8 cellular contexts compared by ENCODE assay signal in genomic region chr6:121305957-121306607, GRCh38. TPM values are rescaled to one million over a fixed set of nuclear protein-coding genes. Genes with fewer than 3 reads are reported as not detected.
DNase-seq lines count a peak whose midpoint lies in the region; ATAC-seq, FAIRE-seq and TF ChIP-seq lines count a peak whose summit lies in the region.

No MANE protein-coding gene starts in this region.

- TF ChIP-seq RAD21 in K562 (CRISPR knock-in tag; conservative IDR thresholded peaks at IDR 0.05 in 1 of 2, IDR thresholded peaks at IDR 0.05 in 1 of 2) = peak; percentile 71 to 86

- no peaks in the 10 kb centered on the region for H3K79me2 ChIP-seq in K562 (ENCODE audit: control insufficient read depth, insufficient read depth, low read length)

- H3K27me3 Mint-ChIP-seq in T-helper 2 cell treated with Interferon-gamma antibody and Interleukin-4, amounts not matched to agents 5 μg/mL and 100 μg/mL, for 36 hours (ENCODE audit: low read depth) = no peaks in the 10 kb centered on the region

- H3K4me3 ChIP-seq in BE2C (ENCODE audit: low read depth, low read length) (no peak overlapping the region), K562 (no peak overlapping the region), lung (no peak overlapping the region), H7 (ENCODE audit: insufficient read depth, low read depth, low read length) (no peak overlapping the region)

- no peaks in the 10 kb centered on the region for H3K9me1 ChIP-seq in K562 (ENCODE audit: control insufficient read depth, insufficient read depth, low read length)

- no peak for TF ChIP-seq EP300 in K562 (IDR thresholded peaks at IDR 0.05; ENCODE audit: low read length)

- in situ Hi-C loops in K562 (cut with MboI) = no loop called here

- H3K9me3 Mint-ChIP-seq in T-helper 2 cell treated with Interferon-gamma antibody and Interleukin-4, amounts not matched to agents 5 μg/mL and 100 μg/mL, for 36 hours = peaks cover 3% of the 10 kb centered on the region

- no peaks in the 10 kb centered on the region for H3K4me1 ChIP-seq in BE2C
- no peaks in the 10 kb centered on the region for H3K4me1 ChIP-seq in K562 (replicated peaks in 1 of 2; ENCODE audit: control insufficient read depth in 2 of 2, insufficient read depth in 2 of 2, low read length in 2 of 2)
- H3K4me1 ChIP-seq in lung (ENCODE audit: control insufficient read depth in 2 of 2, insufficient read depth in 2 of 2, low read length in 2 of 2) = no peaks in the 10 kb centered on the region

- 5% methylated on average over 7 of the region's 7 CpGs for WGBS in K562 (ENCODE audit: insufficient coverage, low coverage, missing lambda C conversion rate)
- WGBS in lung, 2 donors = 60 to 68% methylated on average over 7 of the region's 7 CpGs

- TF ChIP-seq CTCF in BE2C (IDR thresholded peaks at IDR 0.05; ENCODE audit: low read depth, low read length) (peak; percentile 65), K562 (IDR thresholded peaks at IDR 0.05 in 2 of 3, conservative IDR thresholded peaks at IDR 0.05 in 1 of 3; ENCODE audit: insufficient read depth in 2 of 3, low read depth in 1 of 3, low read length in 3 of 3) (peak; percentile 26 to 64 (median 33); a peak in 3 of 6 replicates), lung (IDR thresholded peaks at IDR 0.05; ENCODE audit: control extremely low read depth, extremely low read depth) (peak; percentile 6)

- intact Hi-C loops in K562 (cut with micrococcal nuclease) = loop anchor here (1.0 to 2.0 kb wide), 2 partner anchors 251 to 1563 kb away; no protein-coding TSS in a partner anchor

- H4K20me1 ChIP-seq in K562 (replicated peaks; ENCODE audit: control insufficient read depth, insufficient read depth, low read length) = no peaks in the 10 kb centered on the region

- POLR2A ChIA-PET in K562 (lab: Yijun Ruan, JAX) = no interaction called here

- H3K9me3 ChIP-seq in BE2C (no peaks in the 10 kb centered on the region), K562 (replicated peaks; ENCODE audit: control insufficient read depth, insufficient read depth, low read depth, low read length) (no peaks in the 10 kb centered on the region), lung (ENCODE audit: control insufficient read depth in 2 of 2, insufficient read depth in 1 of 2, low read length in 1 of 2) (no peaks in the 10 kb centered on the region)

- peaks cover 6% of the 10 kb centered on the region for H3K36me3 Mint-ChIP-seq in T-helper 2 cell treated with Interferon-gamma antibody and Interleukin-4, amounts not matched to agents 5 μg/mL and 100 μg/mL, for 36 hours (ENCODE audit: low read depth)

- no peak overlapping the region for H3K4me2 ChIP-seq in K562 (ENCODE audit: insufficient read depth, low read length)

- no peak overlapping the region for H3K4me3 Mint-ChIP-seq in T-helper 2 cell treated with Interferon-gamma antibody and Interleukin-4, amounts not matched to agents 5 μg/mL and 100 μg/mL, for 36 hours

- TF ChIP-seq POLR2A in K562 (conservative IDR thresholded peaks at IDR 0.05) = no peak

- H3K27me3 ChIP-seq in BE2C = no peaks in the 10 kb centered on the region
- no peaks in the 10 kb centered on the region for H3K27me3 ChIP-seq in K562 (ENCODE audit: control insufficient read depth in 2 of 2, insufficient read depth in 2 of 2, low read length in 2 of 2)
- no peaks in the 10 kb centered on the region for H3K27me3 ChIP-seq in lung (ENCODE audit: control insufficient read depth, insufficient read depth)
- no peaks in the 10 kb centered on the region for H3K27me3 ChIP-seq in H7 (ENCODE audit: control insufficient read depth, insufficient read depth, low read length)

- no TSS peak for BruUV-seq in K562 (replicated peaks; lab: Mats Ljungman, UMichigan)

- no peak overlapping the region for H3K27ac Mint-ChIP-seq in T-helper 2 cell treated with Interferon-gamma antibody and Interleukin-4, amounts not matched to agents 5 μg/mL and 100 μg/mL, for 36 hours

- H3K27ac ChIP-seq in K562 (ENCODE audit: extremely low read depth, low read depth, low read length) (no peak overlapping the region), lung (ENCODE audit: low read depth in 1 of 2, low read length in 1 of 2) (no peak overlapping the region)

- FAIRE-seq in K562 (lab: Jason Lieb, UNC) = peak; percentile 76

- ATAC-seq in GM18520 (IDR thresholded peaks at IDR 0.05; ENCODE audit: unreplicated experiment) = peak; percentile 64
- peak; percentile 68 for ATAC-seq in HG03025 (IDR thresholded peaks at IDR 0.05; ENCODE audit: low FRiP score, unreplicated experiment)
- peak; percentile 86 for ATAC-seq in K562
- no peak for ATAC-seq in lung (ENCODE audit: insufficient read depth, low FRiP score)

- CTCF ChIA-PET in K562 (lab: Yijun Ruan, JAX; ENCODE audit: low intra/inter-chr PET ratio) = interaction anchor here (1.2 to 2.4 kb wide), 2 partner anchors 95 to 251 kb away, joined by 3 to 18 read pairs; no protein-coding TSS in a partner anchor

- peaks cover 8% of the 10 kb centered on the region for H3K4me1 Mint-ChIP-seq in T-helper 2 cell treated with Interferon-gamma antibody and Interleukin-4, amounts not matched to agents 5 μg/mL and 100 μg/mL, for 36 hours (ENCODE audit: low read depth)

- DNase-seq in BE2C (no peak), NCI-H2171 (lab: John Stamatoyannopoulos, UW) (peak; percentile 23), K562 (ENCODE audit: extremely low read depth in 1 of 4, low spot score in 3 of 4) (peak; percentile 16 to 52 (median 23)), lung (ENCODE audit: low spot score) (no peak), H7 (no peak)
- no peak for DNase-seq in T-helper 2 cell treated with Interferon-gamma antibody and Interleukin-4, amounts not matched to agents 5 μg/mL and 100 μg/mL, for 36 hours (ENCODE audit: low spot score)

- H2AFZ ChIP-seq in K562 (ENCODE audit: low read depth, low read length) = no peak overlapping the region

- H3K36me3 ChIP-seq in BE2C = no peaks in the 10 kb centered on the region
- H3K36me3 ChIP-seq in K562 (ENCODE audit: control insufficient read depth, insufficient read depth, low read length) = no peaks in the 10 kb centered on the region
- no peaks in the 10 kb centered on the region for H3K36me3 ChIP-seq in lung (ENCODE audit: control insufficient read depth in 2 of 2, insufficient read depth in 2 of 2, low read length in 2 of 2)
- H3K36me3 ChIP-seq in H7 (replicated peaks; ENCODE audit: control insufficient read depth, insufficient read depth, low read length) = no peaks in the 10 kb centered on the region

- no peak overlapping the region for H3K9ac ChIP-seq in K562 (ENCODE audit: insufficient read depth in 1 of 2, low read depth in 2 of 2, low read length in 2 of 2)

TF ChIP-seq in K562, 482 proteins besides CTCF, POLR2A, EP300 and RAD21:
- TF ChIP-seq MAZ (CRISPR knock-in tag; conservative IDR thresholded peaks at IDR 0.05 in 1 of 2, IDR thresholded peaks at IDR 0.05 in 1 of 2) (no peak), FOXK2 (conservative IDR thresholded peaks at IDR 0.05 in 1 of 2, IDR thresholded peaks at IDR 0.05 in 1 of 2; ENCODE audit: low read depth in 2 of 2) (peak in 1 of 2 experiments; percentile 27; a peak in 2 of 4 replicates), SMC3 (conservative IDR thresholded peaks at IDR 0.05; ENCODE audit: insufficient read depth, low read depth, low read length) (peak; percentile 55), ZNF124 (CRISPR knock-in tag; IDR thresholded peaks at IDR 0.05) (no peak)

RNA-seq across cellular contexts. Expression of gene TBC1D32, which starts 28.2 kb away (rescaled TPM):
- polyA plus RNA-seq in BE2C (2012; ENCODE audit: insufficient read depth, insufficient read length, low read depth) = 1.1 TPM
- total RNA-seq in K562 (2011; cell fraction: chromatin; rRNA removed; ENCODE audit: low replicate concordance) = 13.5 and 50.3 TPM in 2 replicates
- total RNA-seq in K562 (2011; cell fraction: nucleolus; rRNA removed) = 7.0 and 7.7 TPM in 2 replicates
- 13.1 and 15.0 TPM in 2 replicates for total RNA-seq in K562 (2011; cell fraction: nucleoplasm; rRNA removed)
- total RNA-seq in K562 (2014; rRNA removed) (2.9 and 3.8 TPM in 2 replicates), K562 (2014; rRNA removed; fragmentation: Illumina TruSeq; extraction: Trizol) (9.6 and 11.1 TPM in 2 replicates), K562 (2015; rRNA removed; fragmentation: Illumina TruSeq; extraction: Trizol) (6.5 and 6.7 TPM in 2 replicates), K562 (2021) (5.7 and 7.0 TPM in 2 replicates), lung (10 to 100 TPM in 1 of 2 donors, 1 to 10 TPM in 1; 5.8 to 31.7 TPM)
- polyA plus RNA-seq in K562 (2011; rRNA removed) (0.77 and 8.9 TPM in 2 replicates), K562 (2014; fragmentation: Illumina TruSeq; extraction: Trizol) (3.2 and 3.9 TPM in 2 replicates), K562 (2014; fragmentation: Nextera tagmentation; extraction: Ambion mirVana) (1 to 10 TPM; 3.2 to 3.4 TPM), K562 (2014; rRNA removed) (2.5 and 6.6 TPM in 2 replicates), lung (1 to 10 TPM; 1.2 to 1.7 TPM)
- polyA plus RNA-seq in K562 (2011; cell fraction: cytosol; rRNA removed) = 1.3 TPM in 2 replicates
- polyA plus RNA-seq in K562 (2011; cell fraction: nucleus; rRNA removed) = 1.9 and 11.7 TPM in 2 replicates
- 2.5 and 4.2 TPM in 2 replicates for polyA plus RNA-seq in K562 (2012)
- 1.3 and 12.8 TPM in 2 replicates for polyA minus RNA-seq in K562 (2011; rRNA and poly(A)+ RNA removed)
- 3.8 TPM in 1 of 2 replicates, not detected in the other for polyA minus RNA-seq in K562 (2011; cell fraction: cytosol; rRNA and poly(A)+ RNA removed)
- polyA minus RNA-seq in K562 (2011; cell fraction: nucleus; rRNA and poly(A)+ RNA removed) = 2.3 and 16.0 TPM in 2 replicates
- 5.4 and 6.0 TPM in 2 replicates for total RNA-seq in H7 (2014; rRNA removed; shearing (Covaris generic))

Comparison
In these comparisons a context has a peak if more than half of its experiments do, and no peak if none do; other contexts are left out.
1. DNase-seq: peak in NCI-H2171 (single experiment) and K562 (4 of 4); none in BE2C (single experiment), lung (single experiment), T-helper 2 cell treated with Interferon-gamma antibody and Interleukin-4, amounts not matched to agents 5 μg/mL and 100 μg/mL, for 36 hours (single experiment) and H7 (single experiment).
2. CTCF ChIP-seq: peak in every context shown above with its lines; median percentile 65 in BE2C; 33 in K562; 6 in lung.